16 cellular contexts compared by ENCODE assay signal in the genomic region with DNA sequence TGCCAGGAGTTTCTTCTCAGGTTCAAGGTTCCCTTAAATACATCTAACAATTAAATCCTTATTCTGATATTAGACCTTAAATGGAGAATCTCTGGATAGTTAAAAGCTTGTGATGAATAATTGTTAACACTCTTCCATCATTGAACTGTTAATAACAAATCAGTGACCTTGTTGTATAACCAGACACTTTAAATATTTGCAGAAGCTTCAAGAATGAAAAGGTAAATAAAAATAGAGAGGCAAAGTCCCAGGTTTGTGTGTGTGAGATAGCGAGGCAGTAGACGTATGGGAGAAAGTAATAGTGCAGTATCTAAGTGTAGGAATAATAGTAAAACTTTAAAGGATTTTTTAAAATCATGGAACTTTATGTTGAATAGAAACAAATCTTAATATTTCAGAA.
"Had no signal": no experiment of that assay in that cellular context is flagged by ENCODE, and none has a peak within 500 bp of the region (broad histone marks: within the 10 kb centered on the region; RNA-seq: fewer than 3 reads in every experiment).

No MANE protein-coding gene starts in this region.

- H3K27me3 ChIP-seq: colonic mucosa, esophagus squamous epithelium, gastroesophageal sphincter had no signal

- H3K9me3 Mint-ChIP-seq: neural crest cell had no signal

- ATAC-seq: gastroesophageal sphincter; left colon; left ventricle myocardium superior; naive thymus-derived CD8-positive, alpha-beta T cell had no signal

- H3K4me3 Mint-ChIP-seq: immature natural killer cell; naive thymus-derived CD8-positive, alpha-beta T cell; neural crest cell had no signal

- H3K4me3 ChIP-seq: colonic mucosa, esophagus squamous epithelium, gastroesophageal sphincter had no signal

- H3K9me3 ChIP-seq: colonic mucosa, esophagus squamous epithelium, gastroesophageal sphincter had no signal

- H3K36me3 ChIP-seq: colonic mucosa, esophagus squamous epithelium, gastroesophageal sphincter had no signal

- H3K4me1 Mint-ChIP-seq: immature natural killer cell; naive thymus-derived CD8-positive, alpha-beta T cell had no signal

- H3K4me1 ChIP-seq: colonic mucosa, esophagus squamous epithelium, gastroesophageal sphincter had no signal

- DNase-seq: colonic mucosa; dermis blood vessel endothelial cell; esophagus squamous epithelium; foreskin fibroblast; glutamatergic neuron; immature natural killer cell; left colon; left ventricle myocardium superior; mesendoderm; naive thymus-derived CD8-positive, alpha-beta T cell; posterior cingulate gyrus; small intestine; stimulated activated CD4-positive, alpha-beta T cell treated with anti-CD3 and anti-CD28 coated beads, Interleukin-2, amount 100 ng/mL, for 48 hours; stimulated activated naive CD4-positive, alpha-beta T cell treated with Interleukin-2 at 50 U/mL for 16 hours had no signal

- H3K27ac ChIP-seq: colonic mucosa, esophagus squamous epithelium, gastroesophageal sphincter had no signal

- FAIRE-seq: small intestine had no signal

- H3K27ac Mint-ChIP-seq: immature natural killer cell; naive thymus-derived CD8-positive, alpha-beta T cell had no signal

- H3K36me3 Mint-ChIP-seq: immature natural killer cell; naive thymus-derived CD8-positive, alpha-beta T cell had no signal
